ENCODE assay signal across 15 cellular contexts in genomic region chr5:133995903-133996563, GRCh38. TPM values are rescaled to one million over a fixed set of nuclear protein-coding genes. Genes with fewer than 3 reads are reported as not detected.
A peak's percentile ranks its signal among the peaks of the same experiment; 100 is the strongest.
DNase-seq lines count a peak whose midpoint lies in the region; ATAC-seq and TF ChIP-seq lines count a peak whose summit lies in the region.
"Had no signal": no experiment of that assay in that cellular context is flagged by ENCODE, and none has a peak within 500 bp of the region (broad histone marks: within the 10 kb centered on the region; RNA-seq: fewer than 3 reads in every experiment).

No MANE protein-coding gene starts in this region.

- no peak for TF ChIP-seq CTCF in BE2C (IDR thresholded peaks at IDR 0.05; ENCODE audit: low read depth, low read length)
- no peak for TF ChIP-seq CTCF in OCI-LY7 (conservative IDR thresholded peaks at IDR 0.05; ENCODE audit: low read length)
- no peak for TF ChIP-seq CTCF in epithelial cell of proximal tubule (conservative IDR thresholded peaks at IDR 0.05; ENCODE audit: low read depth, low read length)
- no peak for TF ChIP-seq CTCF in neural progenitor cell (IDR thresholded peaks at IDR 0.05)

- H3K9me3 ChIP-seq in BE2C (no peaks in the 10 kb centered on the region), OCI-LY7 (ENCODE audit: low read length) (no peaks in the 10 kb centered on the region), neural progenitor cell (ENCODE audit: low read depth) (no peaks in the 10 kb centered on the region)
- H3K9me3 ChIP-seq: HAP-1, vagina had no signal

- H4K20me1 ChIP-seq in OCI-LY7 (ENCODE audit: insufficient read depth, low read length) (peaks cover 38% of the 10 kb centered on the region), neural progenitor cell (ENCODE audit: low read depth) (peaks cover 97% of the 10 kb centered on the region)

- H2AFZ ChIP-seq in OCI-LY7 (ENCODE audit: low read length) (no peak overlapping the region), neural progenitor cell (replicated peaks) (no peak overlapping the region)

- CTCF ChIA-PET in OCI-LY7 (lab: Charles Lee; ENCODE audit: unreplicated experiment) = interaction anchor here (0.7 to 1.3 kb wide), 3 partner anchors 8 to 908 kb away, joined by 4 to 5 read pairs (median 4); no protein-coding TSS in a partner anchor

- H3K9me3 Mint-ChIP-seq in neural progenitor cell = no peaks in the 10 kb centered on the region
- H3K9me3 Mint-ChIP-seq: nephron had no signal

- H3K36me3 ChIP-seq in BE2C = peaks cover 39% of the 10 kb centered on the region
- peaks cover 47% of the 10 kb centered on the region for H3K36me3 ChIP-seq in OCI-LY7 (ENCODE audit: insufficient read depth, low read length)
- H3K36me3 ChIP-seq in neural progenitor cell = no peaks in the 10 kb centered on the region

- peaks cover 7% of the 10 kb centered on the region for H3K36me3 Mint-ChIP-seq in neural progenitor cell

- H3K4me1 ChIP-seq in BE2C (peaks cover 8% of the 10 kb centered on the region), OCI-LY7 (ENCODE audit: insufficient read depth, low read length, poor library complexity, severe bottlenecking) (peaks cover 59% of the 10 kb centered on the region), neural progenitor cell (peaks cover 21% of the 10 kb centered on the region)

- POLR2A ChIA-PET in OCI-LY7 (lab: Charles Lee) = interaction anchor here (0.6 to 1.9 kb wide), 3 partner anchors 14 to 1279 kb away, joined by 4 to 5 read pairs (median 4); no protein-coding TSS in a partner anchor

- H3K4me1 Mint-ChIP-seq in neural progenitor cell = peaks cover 40% of the 10 kb centered on the region

- no peaks in the 10 kb centered on the region for H3K9me2 ChIP-seq in OCI-LY7 (ENCODE audit: insufficient read depth, low read length)

- H3K4me2 ChIP-seq in OCI-LY7 (ENCODE audit: low read length) (peak overlapping the region; percentile 43), neural progenitor cell (peak overlapping the region; percentile 24)

- intact Hi-C loops in OCI-LY7 (cut with micrococcal nuclease; ENCODE audit: unreplicated experiment) = no loop called here

- H3K27me3 ChIP-seq in BE2C = no peaks in the 10 kb centered on the region
- no peaks in the 10 kb centered on the region for H3K27me3 ChIP-seq in neural progenitor cell
- H3K27me3 ChIP-seq: vagina had no signal

- H3K27ac ChIP-seq in OCI-LY7 (ENCODE audit: low read depth, low read length, poor library complexity, severe bottlenecking) (no peak overlapping the region), neural progenitor cell (no peak overlapping the region)
- H3K27ac ChIP-seq: vagina had no signal

- peak overlapping the region; percentile 25 for H3K9ac ChIP-seq in neural progenitor cell

- H3K79me2 ChIP-seq in OCI-LY7 (ENCODE audit: insufficient read depth, low read depth, low read length) (peaks cover 97% of the 10 kb centered on the region), neural progenitor cell (ENCODE audit: low read depth) (peaks cover 100% of the 10 kb centered on the region)

- no peak overlapping the region for H3K4me3 Mint-ChIP-seq in neural progenitor cell

- BruUV-seq in OCI-LY7 (replicated peaks; lab: Mats Ljungman, UMichigan) = no TSS peak

- peaks cover 9% of the 10 kb centered on the region for H3F3A ChIP-seq in neural progenitor cell (ENCODE audit: low read depth)

- DNase-seq in BE2C = peak; percentile 29
- no peak for DNase-seq in OCI-LY7 (ENCODE audit: low spot score)
- no peak for DNase-seq in epithelial cell of proximal tubule (ENCODE audit: low read depth)
- DNase-seq in neural progenitor cell (ENCODE audit: low spot score) = no peak
- DNase-seq in Ammon's horn (ENCODE audit: low spot score) = no peak
- DNase-seq in NCI-H187 (lab: John Stamatoyannopoulos, UW) = no peak
- DNase-seq: amniotic stem cell; effector CD4-positive, alpha-beta T cell; NCI-H1694 treated with DMSO at 0.1 percent for 48 hours had no signal

- peaks cover 4% of the 10 kb centered on the region for H3K27me3 Mint-ChIP-seq in neural progenitor cell (ENCODE audit: insufficient read depth, low read depth)

- ATAC-seq in GM18520 (IDR thresholded peaks at IDR 0.05; ENCODE audit: unreplicated experiment) (no peak), HG03039 (IDR thresholded peaks at IDR 0.05; ENCODE audit: unreplicated experiment) (no peak)
- ATAC-seq: activated CD4-positive, CD25-positive, alpha-beta regulatory T cell treated with anti-CD3 and anti-CD28 coated beads, Interleukin-2, amount 50 U/mL, for 24 hours had no signal

- H3K4me3 ChIP-seq in BE2C (ENCODE audit: low read depth, low read length) = no peak overlapping the region
- H3K4me3 ChIP-seq in OCI-LY7 (ENCODE audit: low read depth, low read length, poor library complexity, severe bottlenecking) = no peak overlapping the region
- H3K4me3 ChIP-seq in epithelial cell of proximal tubule (ENCODE audit: low read depth, low read length) = peak overlapping the region; percentile 15
- no peak overlapping the region for H3K4me3 ChIP-seq in neural progenitor cell
- H3K4me3 ChIP-seq: HAP-1, vagina had no signal

- H3K27ac Mint-ChIP-seq in neural progenitor cell = no peak overlapping the region

RNA-seq across cellular contexts. Expression of gene VDAC1, which starts 8.7 kb away (rescaled TPM):
- polyA plus RNA-seq in BE2C (2012; ENCODE audit: insufficient read depth, insufficient read length, low read depth) = 273 TPM
- 143 and 157 TPM in 2 replicates for total RNA-seq in OCI-LY7 (2014; rRNA removed; shearing (Covaris generic))
- total RNA-seq in OCI-LY7 (2022) = 247 and 253 TPM in 2 replicates
- 295 and 368 TPM in 2 replicates for total RNA-seq in epithelial cell of proximal tubule
- total RNA-seq in neural progenitor cell (ENCODE audit: low replicate concordance) = 179 and 224 TPM in 2 replicates

RNA-seq across cellular contexts. Expression of gene C5orf15, which starts 27.6 kb away (rescaled TPM):
- 84.6 TPM for polyA plus RNA-seq in BE2C (2012; ENCODE audit: insufficient read depth, insufficient read length, low read depth)
- total RNA-seq in OCI-LY7 (2014; rRNA removed; shearing (Covaris generic)) = 32.5 and 46.4 TPM in 2 replicates
- total RNA-seq in OCI-LY7 (2022) (32.2 and 39.2 TPM in 2 replicates), epithelial cell of proximal tubule (71.1 and 73.2 TPM in 2 replicates), neural progenitor cell (ENCODE audit: low replicate concordance) (71.0 and 120 TPM in 2 replicates)
